ENCODE assay signal across 8 cellular contexts in the genomic region with DNA sequence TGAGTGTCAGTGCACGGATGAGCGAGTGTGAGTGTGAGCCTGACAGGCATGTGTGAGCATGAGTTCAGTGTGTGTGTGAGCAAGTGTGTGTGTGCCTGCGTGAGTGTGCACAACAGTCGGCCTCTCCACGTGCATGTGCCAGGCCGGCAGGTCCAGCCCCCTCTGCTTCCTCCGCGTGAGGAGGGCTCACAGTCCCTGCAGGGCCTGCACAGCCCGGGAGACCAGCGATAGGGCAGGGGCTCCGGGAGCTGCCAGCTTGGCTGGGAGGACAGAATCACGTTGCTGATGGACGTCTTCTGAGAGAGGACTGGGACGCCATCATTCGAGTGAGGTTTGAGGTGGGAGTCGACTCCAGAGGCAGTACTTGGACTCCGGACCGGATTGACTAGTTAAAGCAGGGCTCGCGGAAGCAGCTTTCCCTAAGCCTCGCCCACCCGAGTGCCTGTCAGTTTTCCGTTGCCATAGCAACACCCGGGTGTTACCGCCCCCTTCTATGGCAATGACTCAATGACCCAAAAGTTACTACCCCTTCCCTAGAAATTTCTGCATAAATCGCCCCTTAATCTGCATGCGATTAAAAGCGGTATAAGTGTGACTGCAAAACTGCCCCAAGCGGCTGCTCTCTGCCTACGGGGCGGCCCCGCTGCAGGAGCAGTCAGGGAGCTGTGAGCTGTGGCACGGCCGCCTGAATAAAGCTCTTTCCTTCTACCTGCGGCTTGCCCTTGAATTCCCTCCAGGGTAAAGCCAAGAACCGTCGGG. TPM values are rescaled to one million over a fixed set of nuclear protein-coding genes. Genes with fewer than 3 reads are reported as not detected.
DNase-seq lines count a peak whose midpoint lies in the region; ATAC-seq and TF ChIP-seq lines count a peak whose summit lies in the region.

No MANE protein-coding gene starts in this region.

- H3K36me3 ChIP-seq in mucosa of descending colon (ENCODE audit: low read depth) (no peaks in the 10 kb centered on the region), SJCRH30 (no peaks in the 10 kb centered on the region)

- peak; percentile 88 for ATAC-seq in mucosa of descending colon

- intact Hi-C loops in mucosa of descending colon (cut with DNase I, micrococcal nuclease) = no loop called here

- no peak overlapping the region for H3K4me3 ChIP-seq in mucosa of descending colon
- no peak overlapping the region for H3K4me3 ChIP-seq in SJCRH30

- peaks cover 5% of the 10 kb centered on the region for H3K4me1 ChIP-seq in mucosa of descending colon (ENCODE audit: low read depth)
- no peaks in the 10 kb centered on the region for H3K4me1 ChIP-seq in SJCRH30

- H3K27me3 ChIP-seq in SJCRH30 = no peaks in the 10 kb centered on the region

- no peaks in the 10 kb centered on the region for H3K9me3 ChIP-seq in mucosa of descending colon
- H3K9me3 ChIP-seq in SJCRH30 (replicated peaks) = no peaks in the 10 kb centered on the region

- DNase-seq in CD1c-positive myeloid dendritic cell (ENCODE audit: extremely low spot score) (peak; percentile 81), GM20000 (ENCODE audit: low spot score) (peak; percentile 83), LHCN-M2 (ENCODE audit: low read depth) (peak; percentile 50), epithelial cell of prostate (ENCODE audit: low read depth, low spot score) (peak; percentile 45), mucosa of descending colon (peak; percentile 76 to 82 (median 77)), SJCRH30 (no peak)
- DNase-seq in activated CD8-positive, alpha-beta memory T cell treated with anti-CD3 and anti-CD28 coated beads, Interleukin-2, amount 50 U/mL, for 1 hour (ENCODE audit: extremely low read depth) = peak; percentile 8
- peak; percentile 65 to 73 for DNase-seq in stimulated activated CD8-positive, alpha-beta memory T cell treated with anti-CD3 and anti-CD28 coated beads, Interleukin-15, amount 100 ng/mL, for 48 hours (ENCODE audit: low read depth in 2 of 2)

- H3K27ac ChIP-seq in epithelial cell of prostate = no peak overlapping the region
- H3K27ac ChIP-seq in SJCRH30 = no peak overlapping the region

- TF ChIP-seq CTCF in GM20000 (IDR thresholded peaks at IDR 0.05; ENCODE audit: extremely low read depth, missing control alignments) (no peak), mucosa of descending colon (IDR thresholded peaks at IDR 0.05) (no peak)

RNA-seq across cellular contexts. Expression of a gene that starts 19.7 kb away (rescaled TPM):
- not detected in 2 replicates for total RNA-seq in LHCN-M2 (2014; rRNA removed)
- polyA plus RNA-seq in LHCN-M2 (2012) = 0.10 TPM
- 1 to 10 TPM in 1 of 3 donors, under 1 TPM in 1, not detected in 1; 0.78 to 1.0 TPM for total RNA-seq in mucosa of descending colon
- 1.1 and 1.7 TPM in 2 replicates for total RNA-seq in SJCRH30 (2014; rRNA removed; shearing (Covaris generic))

Comparison
In these comparisons a context has a peak if more than half of its experiments do, and no peak if none do; other contexts are left out.
1. DNase-seq: peak in CD1c-positive myeloid dendritic cell (single experiment), GM20000 (single experiment), LHCN-M2 (single experiment), activated CD8-positive, alpha-beta memory T cell treated with anti-CD3 and anti-CD28 coated beads, Interleukin-2, amount 50 U/mL, for 1 hour (single experiment), epithelial cell of prostate (single experiment), mucosa of descending colon (3 of 3) and stimulated activated CD8-positive, alpha-beta memory T cell treated with anti-CD3 and anti-CD28 coated beads, Interleukin-15, amount 100 ng/mL, for 48 hours (2 of 2); none in SJCRH30 (0 of 2).